1 cellular context compared by ENCODE assay signal in the genomic region with DNA sequence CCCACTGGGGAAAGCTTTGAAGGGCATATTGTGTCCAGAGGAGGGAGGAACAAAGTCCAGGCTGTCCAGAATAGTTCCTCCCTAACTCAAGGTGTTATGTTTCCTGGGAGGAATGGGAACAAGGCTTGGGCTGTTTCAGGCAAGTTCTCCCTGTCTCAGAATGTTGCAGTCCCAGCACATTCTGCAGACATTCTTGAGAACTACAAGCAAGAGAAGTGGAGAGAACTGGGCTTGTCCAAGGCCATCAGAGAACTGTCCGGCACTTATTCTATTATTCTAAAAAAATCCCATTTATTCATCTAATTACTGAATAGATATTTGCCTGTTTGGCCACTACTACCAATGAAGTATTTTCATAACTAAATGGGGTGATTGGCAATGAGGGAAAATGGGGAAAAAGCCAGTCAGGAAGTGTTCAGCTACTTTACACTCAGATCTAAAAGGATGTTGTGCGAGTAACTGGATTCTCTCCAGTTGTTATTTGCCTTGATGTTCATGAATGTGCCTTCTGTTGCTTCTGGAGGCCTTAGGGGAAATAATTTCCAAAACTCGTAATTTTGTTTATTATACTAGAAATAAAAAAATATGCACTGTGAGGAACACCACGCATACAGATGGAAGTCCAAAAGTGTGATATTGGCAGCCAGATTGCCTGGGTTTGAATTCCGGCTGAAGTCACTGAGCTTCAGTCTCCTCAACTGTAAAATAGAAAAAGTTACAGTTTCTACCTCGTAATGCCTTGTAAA.
TF ChIP-seq lines count a peak whose summit lies in the region.

No MANE protein-coding gene starts in this region.

TF ChIP-seq in GM23338, 12 proteins besides CTCF, POLR2A, EP300 and RAD21:
- TF ChIP-seq, protein P1, sequence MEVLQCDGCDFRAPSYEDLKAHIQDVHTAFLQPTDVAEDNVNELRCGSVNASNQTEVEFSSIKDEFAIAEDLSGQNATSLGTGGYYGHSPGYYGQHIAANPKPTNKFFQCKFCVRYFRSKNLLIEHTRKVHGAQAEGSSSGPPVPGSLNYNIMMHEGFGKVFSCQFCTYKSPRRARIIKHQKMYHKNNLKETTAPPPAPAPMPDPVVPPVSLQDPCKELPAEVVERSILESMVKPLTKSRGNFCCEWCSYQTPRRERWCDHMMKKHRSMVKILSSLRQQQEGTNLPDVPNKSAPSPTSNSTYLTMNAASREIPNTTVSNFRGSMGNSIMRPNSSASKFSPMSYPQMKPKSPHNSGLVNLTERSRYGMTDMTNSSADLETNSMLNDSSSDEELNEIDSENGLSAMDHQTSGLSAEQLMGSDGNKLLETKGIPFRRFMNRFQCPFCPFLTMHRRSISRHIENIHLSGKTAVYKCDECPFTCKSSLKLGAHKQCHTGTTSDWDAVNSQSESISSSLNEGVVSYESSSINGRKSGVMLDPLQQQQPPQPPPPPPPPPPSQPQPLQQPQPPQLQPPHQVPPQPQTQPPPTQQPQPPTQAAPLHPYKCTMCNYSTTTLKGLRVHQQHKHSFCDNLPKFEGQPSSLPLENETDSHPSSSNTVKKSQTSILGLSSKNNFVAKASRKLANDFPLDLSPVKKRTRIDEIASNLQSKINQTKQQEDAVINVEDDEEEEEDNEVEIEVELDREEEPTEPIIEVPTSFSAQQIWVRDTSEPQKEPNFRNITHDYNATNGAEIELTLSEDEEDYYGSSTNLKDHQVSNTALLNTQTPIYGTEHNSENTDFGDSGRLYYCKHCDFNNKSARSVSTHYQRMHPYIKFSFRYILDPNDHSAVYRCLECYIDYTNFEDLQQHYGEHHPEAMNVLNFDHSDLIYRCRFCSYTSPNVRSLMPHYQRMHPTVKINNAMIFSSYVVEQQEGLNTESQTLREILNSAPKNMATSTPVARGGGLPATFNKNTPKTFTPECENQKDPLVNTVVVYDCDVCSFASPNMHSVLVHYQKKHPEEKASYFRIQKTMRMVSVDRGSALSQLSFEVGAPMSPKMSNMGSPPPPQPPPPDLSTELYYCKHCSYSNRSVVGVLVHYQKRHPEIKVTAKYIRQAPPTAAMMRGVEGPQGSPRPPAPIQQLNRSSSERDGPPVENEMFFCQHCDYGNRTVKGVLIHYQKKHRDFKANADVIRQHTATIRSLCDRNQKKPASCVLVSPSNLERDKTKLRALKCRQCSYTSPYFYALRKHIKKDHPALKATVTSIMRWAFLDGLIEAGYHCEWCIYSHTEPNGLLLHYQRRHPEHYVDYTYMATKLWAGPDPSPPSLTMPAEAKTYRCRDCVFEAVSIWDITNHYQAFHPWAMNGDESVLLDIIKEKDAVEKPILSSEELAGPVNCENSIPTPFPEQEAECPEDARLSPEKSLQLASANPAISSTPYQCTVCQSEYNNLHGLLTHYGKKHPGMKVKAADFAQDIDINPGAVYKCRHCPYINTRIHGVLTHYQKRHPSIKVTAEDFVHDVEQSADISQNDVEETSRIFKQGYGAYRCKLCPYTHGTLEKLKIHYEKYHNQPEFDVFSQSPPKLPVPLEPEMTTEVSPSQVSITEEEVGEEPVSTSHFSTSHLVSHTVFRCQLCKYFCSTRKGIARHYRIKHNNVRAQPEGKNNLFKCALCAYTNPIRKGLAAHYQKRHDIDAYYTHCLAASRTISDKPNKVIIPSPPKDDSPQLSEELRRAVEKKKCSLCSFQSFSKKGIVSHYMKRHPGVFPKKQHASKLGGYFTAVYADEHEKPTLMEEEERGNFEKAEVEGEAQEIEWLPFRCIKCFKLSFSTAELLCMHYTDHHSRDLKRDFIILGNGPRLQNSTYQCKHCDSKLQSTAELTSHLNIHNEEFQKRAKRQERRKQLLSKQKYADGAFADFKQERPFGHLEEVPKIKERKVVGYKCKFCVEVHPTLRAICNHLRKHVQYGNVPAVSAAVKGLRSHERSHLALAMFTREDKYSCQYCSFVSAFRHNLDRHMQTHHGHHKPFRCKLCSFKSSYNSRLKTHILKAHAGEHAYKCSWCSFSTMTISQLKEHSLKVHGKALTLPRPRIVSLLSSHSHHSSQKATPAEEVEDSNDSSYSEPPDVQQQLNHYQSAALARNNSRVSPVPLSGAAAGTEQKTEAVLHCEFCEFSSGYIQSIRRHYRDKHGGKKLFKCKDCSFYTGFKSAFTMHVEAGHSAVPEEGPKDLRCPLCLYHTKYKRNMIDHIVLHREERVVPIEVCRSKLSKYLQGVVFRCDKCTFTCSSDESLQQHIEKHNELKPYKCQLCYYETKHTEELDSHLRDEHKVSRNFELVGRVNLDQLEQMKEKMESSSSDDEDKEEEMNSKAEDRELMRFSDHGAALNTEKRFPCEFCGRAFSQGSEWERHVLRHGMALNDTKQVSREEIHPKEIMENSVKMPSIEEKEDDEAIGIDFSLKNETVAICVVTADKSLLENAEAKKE (CRISPR knock-in tag; IDR thresholded peaks at IDR 0.05): no peak
- no peak for TF ChIP-seq POLR2AphosphoS5 (IDR thresholded peaks at IDR 0.05; ENCODE audit: low read depth)
- no peak for TF ChIP-seq NANOG (IDR thresholded peaks at IDR 0.05; ENCODE audit: borderline replicate concordance)
- no peak for TF ChIP-seq ZNF114 (CRISPR knock-in tag; IDR thresholded peaks at IDR 0.05)
- TF ChIP-seq, protein P2, sequence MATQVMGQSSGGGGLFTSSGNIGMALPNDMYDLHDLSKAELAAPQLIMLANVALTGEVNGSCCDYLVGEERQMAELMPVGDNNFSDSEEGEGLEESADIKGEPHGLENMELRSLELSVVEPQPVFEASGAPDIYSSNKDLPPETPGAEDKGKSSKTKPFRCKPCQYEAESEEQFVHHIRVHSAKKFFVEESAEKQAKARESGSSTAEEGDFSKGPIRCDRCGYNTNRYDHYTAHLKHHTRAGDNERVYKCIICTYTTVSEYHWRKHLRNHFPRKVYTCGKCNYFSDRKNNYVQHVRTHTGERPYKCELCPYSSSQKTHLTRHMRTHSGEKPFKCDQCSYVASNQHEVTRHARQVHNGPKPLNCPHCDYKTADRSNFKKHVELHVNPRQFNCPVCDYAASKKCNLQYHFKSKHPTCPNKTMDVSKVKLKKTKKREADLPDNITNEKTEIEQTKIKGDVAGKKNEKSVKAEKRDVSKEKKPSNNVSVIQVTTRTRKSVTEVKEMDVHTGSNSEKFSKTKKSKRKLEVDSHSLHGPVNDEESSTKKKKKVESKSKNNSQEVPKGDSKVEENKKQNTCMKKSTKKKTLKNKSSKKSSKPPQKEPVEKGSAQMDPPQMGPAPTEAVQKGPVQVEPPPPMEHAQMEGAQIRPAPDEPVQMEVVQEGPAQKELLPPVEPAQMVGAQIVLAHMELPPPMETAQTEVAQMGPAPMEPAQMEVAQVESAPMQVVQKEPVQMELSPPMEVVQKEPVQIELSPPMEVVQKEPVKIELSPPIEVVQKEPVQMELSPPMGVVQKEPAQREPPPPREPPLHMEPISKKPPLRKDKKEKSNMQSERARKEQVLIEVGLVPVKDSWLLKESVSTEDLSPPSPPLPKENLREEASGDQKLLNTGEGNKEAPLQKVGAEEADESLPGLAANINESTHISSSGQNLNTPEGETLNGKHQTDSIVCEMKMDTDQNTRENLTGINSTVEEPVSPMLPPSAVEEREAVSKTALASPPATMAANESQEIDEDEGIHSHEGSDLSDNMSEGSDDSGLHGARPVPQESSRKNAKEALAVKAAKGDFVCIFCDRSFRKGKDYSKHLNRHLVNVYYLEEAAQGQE (IDR thresholded peaks at IDR 0.05; ENCODE audit: unreplicated experiment): no peak
- TF ChIP-seq CREB1 (CRISPR knock-in tag; IDR thresholded peaks at IDR 0.05; ENCODE audit: low read depth): no peak
- TF ChIP-seq STAT1 (IDR thresholded peaks at IDR 0.05; ENCODE audit: unreplicated experiment): no peak
- no peak for TF ChIP-seq EZH2 (IDR thresholded peaks at IDR 0.05; ENCODE audit: low read depth, unreplicated experiment)
- TF ChIP-seq ETS1 (IDR thresholded peaks at IDR 0.05): no peak
- no peak for TF ChIP-seq JUNB (IDR thresholded peaks at IDR 0.05; ENCODE audit: unreplicated experiment)
- TF ChIP-seq ZNF331 (CRISPR knock-in tag; IDR thresholded peaks at IDR 0.05; ENCODE audit: low read depth): no peak
- no peak for TF ChIP-seq EZH2phosphoT487 (IDR thresholded peaks at IDR 0.05; ENCODE audit: unreplicated experiment)
